Comparison of ENCODE assay signal across 32 cellular contexts in genomic region chr1:245361951-245362350, GRCh38.
"Had no signal": no experiment of that assay in that cellular context is flagged by ENCODE, and none has a peak within 500 bp of the region (broad histone marks: within the 10 kb centered on the region; RNA-seq: fewer than 3 reads in every experiment).

No MANE protein-coding gene starts in this region.

- H3K36me3 ChIP-seq: adrenal gland, ascending aorta, brain microvascular endothelial cell, breast epithelium had no signal

- H3K27me3 ChIP-seq: adrenal gland, ascending aorta, body of pancreas, brain microvascular endothelial cell, breast epithelium, cardiac muscle cell had no signal

- H3K4me3 ChIP-seq: adrenal gland, ascending aorta, body of pancreas, breast epithelium, cardiac muscle cell had no signal

- DNase-seq: activated effector memory CD4-positive, alpha-beta T cell treated with anti-CD3 and anti-CD28 coated beads, Interleukin-2, amount 50 U/mL, for 16 hours; activated effector memory CD4-positive, alpha-beta T cell treated with Interleukin-2 at 50 U/mL for 16 hours; activated gamma-delta T cell; activated gamma-delta T cell treated with Interleukin-2 at 50 U/mL for 16 hours; activated naive CD4-positive, alpha-beta T cell; activated naive CD4-positive, alpha-beta T cell treated with anti-CD3 and anti-CD28 coated beads for 36 hours; activated naive CD4-positive, alpha-beta T cell treated with anti-CD3 and anti-CD28 coated beads, Interleukin-2, amount 10 ng/mL, durations not matched to agents 7 days and 5 days; activated naive CD4-positive, alpha-beta T cell treated with anti-CD3 and anti-CD28 coated beads, Interleukin-2, amount 50 U/mL, for 16 hours; activated naive CD4-positive, alpha-beta T cell treated with Interleukin-2 at 50 U/mL for 16 hours; activated naive CD8-positive, alpha-beta T cell treated with anti-CD3 and anti-CD28 coated beads for 36 hours; activated naive CD8-positive, alpha-beta T cell treated with anti-CD3 and anti-CD28 coated beads, Interleukin-2, amount 10 ng/mL, durations not matched to agents 7 days and 5 days; activated naive CD8-positive, alpha-beta T cell treated with anti-CD3 and anti-CD28 coated beads, Interleukin-2, amount 50 U/mL, for 24 hours; activated T-cell treated with anti-CD3 and anti-CD28 coated beads, Interleukin-2, amount 50 U/mL, for 1 hour; activated T-cell treated with anti-CD3 and anti-CD28 coated beads, Interleukin-2, amount 50 U/mL, for 24 hours; activated T-cell treated with anti-CD3 and anti-CD28 coated beads, Interleukin-2, amount 50 U/mL, for 4 hours; activated T-cell treated with anti-CD3 and anti-CD28 coated beads, Interleukin-2, amount 50 U/mL, for 48 hours; activated T-cell treated with anti-CD3 and anti-CD28 coated beads, Interleukin-2, amount 50 U/mL, for 72 hours; adrenal gland; amniotic stem cell; amygdala; anterior cingulate cortex; aorta; body of pancreas; brain microvascular endothelial cell; caudate nucleus; central memory CD4-positive, alpha-beta T cell; cerebellar nuclear complex had no signal

- H3K4me1 ChIP-seq: adrenal gland, ascending aorta, body of pancreas, breast epithelium had no signal

- H3K27ac ChIP-seq: adrenal gland, ascending aorta, body of pancreas, brain microvascular endothelial cell, breast epithelium had no signal

- ATAC-seq: activated naive CD4-positive, alpha-beta T cell treated with anti-CD3 and anti-CD28 coated beads, Interleukin-2, amount 50 U/mL, for 72 hours; activated naive CD8-positive, alpha-beta T cell treated with anti-CD3 and anti-CD28 coated beads, Interleukin-2, amount 50 U/mL, for 24 hours; activated T-cell treated with anti-CD3 and anti-CD28 coated beads, Interleukin-2, amount 50 U/mL, for 4 hours; activated T-cell treated with anti-CD3 and anti-CD28 coated beads, Interleukin-2, amount 50 U/mL, for 72 hours; activated T-helper 17 cell treated with anti-CD3 and anti-CD28 coated beads, Interleukin-2, amount 50 U/mL, for 72 hours; body of pancreas had no signal

- H3K9me3 ChIP-seq: adrenal gland, ascending aorta, body of pancreas, breast epithelium had no signal
